Comparison of ENCODE assay signal across 26 cellular contexts in the genomic region with DNA sequence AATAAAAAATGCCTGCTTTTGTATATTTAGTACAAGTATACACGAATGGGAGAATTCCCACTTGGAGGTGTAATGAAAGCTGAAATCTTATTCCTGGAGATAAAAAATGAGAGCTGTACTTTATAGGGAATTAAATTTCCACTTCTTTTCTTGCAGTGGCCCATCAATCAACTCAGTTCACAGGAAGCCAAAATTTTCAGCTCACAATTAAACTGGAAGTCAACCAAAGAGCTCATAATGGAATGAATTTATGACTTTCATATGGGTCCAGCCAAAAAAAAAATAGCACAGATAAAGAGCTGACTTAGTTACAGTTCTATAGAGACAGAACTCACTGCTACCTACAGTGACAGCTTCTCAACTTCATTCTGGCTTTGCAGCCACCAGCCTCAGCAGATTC.
"Had no signal": no experiment of that assay in that cellular context is flagged by ENCODE, and none has a peak within 500 bp of the region (broad histone marks: within the 10 kb centered on the region; RNA-seq: fewer than 3 reads in every experiment).

No MANE protein-coding gene starts in this region.

- ATAC-seq: effector memory CD8-positive, alpha-beta T cell; foreskin keratinocyte; gastroesophageal sphincter; heart left ventricle; left lung; mucosa of descending colon; sciatic nerve; stimulated activated naive CD8-positive, alpha-beta T cell treated with anti-CD3 and anti-CD28 coated beads, Interleukin-15, amount 100 ng/mL, for 72 hours had no signal

- H3K36me3 ChIP-seq: left lung, prostate gland, right atrium auricular region, thyroid gland had no signal

- H2AFZ ChIP-seq: hepatocyte had no signal

- H3K9me3 ChIP-seq: gastroesophageal sphincter, heart left ventricle, left lung, mucosa of descending colon, prostate gland, right atrium auricular region, thyroid gland had no signal

- H3K4me1 ChIP-seq: foreskin keratinocyte, left lung, prostate gland had no signal

- H3K79me2 ChIP-seq: hepatocyte had no signal

- H3K4me3 ChIP-seq: coronary artery, gastroesophageal sphincter, heart left ventricle, hepatocyte, left lung, mucosa of descending colon, prostate gland, right atrium auricular region, smooth muscle cell, thyroid gland had no signal

- H3K27ac ChIP-seq: coronary artery, foreskin keratinocyte, gastroesophageal sphincter, heart left ventricle, hepatocyte, left lung, prostate gland, right atrium auricular region had no signal

- H3K27me3 ChIP-seq: gastroesophageal sphincter, heart left ventricle, hepatocyte, left lung, right atrium auricular region, thyroid gland had no signal

- H3K4me2 ChIP-seq: hepatocyte, smooth muscle cell had no signal

- DNase-seq: effector memory CD8-positive, alpha-beta T cell; erythroblast; foreskin keratinocyte; heart left ventricle; kidney; left lung; mesenchymal stem cell; mucosa of descending colon; naive B cell; nephron progenitor cell; nucleus accumbens; stimulated activated CD4-positive, alpha-beta T cell treated with anti-CD3 and anti-CD28 coated beads, Interleukin-12 subunit alpha, Interleukin-12 subunit beta, amount 100 ng/mL, for 4 hours; stimulated activated CD4-positive, alpha-beta T cell treated with anti-CD3 and anti-CD28 coated beads, Interleukin-1b, Interleukin-23, amount 100 ng/mL, for 48 hours; stimulated activated CD4-positive, alpha-beta T cell treated with anti-CD3 and anti-CD28 coated beads, Interleukin-4, amount 100 ng/mL, for 1 hour; stimulated activated CD8-positive, alpha-beta memory T cell treated with anti-CD3 and anti-CD28 coated beads, Interleukin-4, amount 100 ng/mL, for 48 hours; stimulated activated naive CD4-positive, alpha-beta T cell; stimulated activated naive CD8-positive, alpha-beta T cell treated with anti-CD3 and anti-CD28 coated beads, Interleukin-15, amount 100 ng/mL, for 72 hours; thyroid gland; trophoblast cell had no signal
